ENCODE assay signal across 24 cellular contexts in the genomic region with DNA sequence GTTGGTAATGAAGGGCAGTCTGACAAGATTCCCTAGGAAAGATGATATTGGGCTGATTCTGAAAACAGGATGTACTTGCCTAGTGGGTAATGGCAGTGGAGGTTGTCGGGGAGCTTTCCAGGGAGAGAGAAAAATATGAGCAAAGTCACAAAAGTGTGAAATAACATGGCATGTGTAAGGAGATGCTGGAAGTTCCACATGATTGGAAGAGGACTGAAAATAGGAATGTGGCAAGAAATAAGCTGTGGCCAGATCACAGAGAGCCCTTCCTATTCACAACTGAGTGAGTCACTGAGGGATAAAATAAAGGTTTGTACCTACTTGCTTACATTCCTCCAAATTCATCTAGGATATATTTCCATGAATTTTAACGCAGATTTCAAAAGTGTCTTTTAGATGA. TPM values are rescaled to one million over a fixed set of nuclear protein-coding genes. Genes with fewer than 3 reads are reported as not detected.
DNase-seq lines count a peak whose midpoint lies in the region; ATAC-seq, FAIRE-seq and TF ChIP-seq lines count a peak whose summit lies in the region.
"Had no signal": no experiment of that assay in that cellular context is flagged by ENCODE, and none has a peak within 500 bp of the region (broad histone marks: within the 10 kb centered on the region; RNA-seq: fewer than 3 reads in every experiment).

No MANE protein-coding gene starts in this region.

- 0 out of 2 replicates have a peak overlapping the region, but pooled peaks have one; percentile 20 for H2AFZ ChIP-seq in OCI-LY7 (ENCODE audit: low read length)

- H3K9me2 ChIP-seq in OCI-LY7 (ENCODE audit: insufficient read depth, low read length), result no peaks in the 10 kb centered on the region

- no peaks in the 10 kb centered on the region for H3K79me2 ChIP-seq in OCI-LY7 (ENCODE audit: insufficient read depth, low read depth, low read length)

- TF ChIP-seq EP300 in stomach (IDR thresholded peaks at IDR 0.05), result no peak

- H3K27ac Mint-ChIP-seq in activated naive CD4-positive, alpha-beta T cell treated with anti-CD3 and anti-CD28 coated beads, Interleukin-2, amount 50 U/mL, for 72 hours, result no peak overlapping the region
- H3K27ac Mint-ChIP-seq: IgD-negative memory B cell had no signal

- no peak overlapping the region for H3K27ac ChIP-seq in OCI-LY7 (ENCODE audit: low read depth, low read length, poor library complexity, severe bottlenecking)
- H3K27ac ChIP-seq in stomach, result no peak overlapping the region
- H3K27ac ChIP-seq: BLaER1, RWPE1, SJCRH30 had no signal

- H3K4me1 ChIP-seq in OCI-LY7 (ENCODE audit: insufficient read depth, low read length, poor library complexity, severe bottlenecking), result peaks cover 14% of the 10 kb centered on the region
- no peaks in the 10 kb centered on the region for H3K4me1 ChIP-seq in stomach
- H3K4me1 ChIP-seq: SJCRH30 had no signal

- no peak for FAIRE-seq in urothelium cell line (lab: Jason Lieb, UNC)
- FAIRE-seq: A204.1 had no signal

- H4K20me1 ChIP-seq in OCI-LY7 (ENCODE audit: insufficient read depth, low read length), result no peaks in the 10 kb centered on the region
- H4K20me1 ChIP-seq: BLaER1 had no signal

- H3K27me3 ChIP-seq in stomach, result no peaks in the 10 kb centered on the region
- H3K27me3 ChIP-seq: BLaER1, SJCRH30 had no signal

- H3K9me3 ChIP-seq in OCI-LY7 (ENCODE audit: low read length), result peaks cover 9% of the 10 kb centered on the region; the same call in 1 of the 2 replicates
- H3K9me3 ChIP-seq in stomach, result no peaks in the 10 kb centered on the region
- H3K9me3 ChIP-seq: BLaER1, SJCRH30 had no signal

- no peak overlapping the region for H3K4me2 ChIP-seq in OCI-LY7 (ENCODE audit: low read length)
- H3K4me2 ChIP-seq: BLaER1 had no signal

- POLR2A ChIA-PET in OCI-LY7 (lab: Charles Lee), result no interaction called here

- CTCF ChIA-PET in OCI-LY7 (lab: Charles Lee; ENCODE audit: unreplicated experiment), result no interaction called here

- no peaks in the 10 kb centered on the region for H3K36me3 Mint-ChIP-seq in activated naive CD4-positive, alpha-beta T cell treated with anti-CD3 and anti-CD28 coated beads, Interleukin-2, amount 50 U/mL, for 72 hours
- H3K36me3 Mint-ChIP-seq: CD4-positive, alpha-beta memory T cell; IgD-negative memory B cell had no signal

- no peak for TF ChIP-seq POLR2A in stomach (IDR thresholded peaks at IDR 0.05)

- peak; percentile 19 for DNase-seq in ELR (ENCODE audit: low read depth)
- DNase-seq in OCI-LY7 (ENCODE audit: low spot score), result no peak
- DNase-seq in epithelial cell of esophagus (ENCODE audit: low read depth), result peak; percentile 39
- peak; percentile 41 for DNase-seq in kidney glomerular epithelial cell (lab: John Stamatoyannopoulos, UW)
- DNase-seq in urothelium cell line (ENCODE audit: low spot score), result no peak
- DNase-seq in Right ventricle myocardium superior, result no peak
- no peak for DNase-seq in activated naive CD4-positive, alpha-beta T cell treated with anti-CD3 and anti-CD28 coated beads, Interleukin-2, amount 50 U/mL, for 72 hours (ENCODE audit: low spot score in 2 of 2)
- no peak for DNase-seq in stomach
- DNase-seq: Calu3; CD4-positive, alpha-beta memory T cell; H7; Karpas-422; MM.1S; NCI-H1105; NCI-H1694 treated with DMSO at 0.1 percent for 48 hours; NCI-H2107; NCI-H226; NCI-H524 treated with DMSO at 0.1 percent for 48 hours; PC-3; SJCRH30 had no signal

- WGBS in stomach, 5 donors, result 68 to 89% (median 85%) methylated on average over 2 of the region's 2 CpGs

- H3K9me3 Mint-ChIP-seq in activated naive CD4-positive, alpha-beta T cell treated with anti-CD3 and anti-CD28 coated beads, Interleukin-2, amount 50 U/mL, for 72 hours, result peaks cover 0 to 7% of the 10 kb centered on the region in 2 donors
- H3K9me3 Mint-ChIP-seq: CD4-positive, alpha-beta memory T cell had no signal

- TF ChIP-seq CTCF in OCI-LY7 (conservative IDR thresholded peaks at IDR 0.05; ENCODE audit: low read length) (no peak), epithelial cell of esophagus (IDR thresholded peaks at IDR 0.05; ENCODE audit: insufficient read depth, low read depth, low read length, missing control alignments) (no peak), stomach (IDR thresholded peaks at IDR 0.05) (no peak)

- H3K36me3 ChIP-seq in OCI-LY7 (ENCODE audit: insufficient read depth, low read length) (no peaks in the 10 kb centered on the region), stomach (no peaks in the 10 kb centered on the region)
- H3K36me3 ChIP-seq: BLaER1, SJCRH30 had no signal

- H3K4me3 ChIP-seq in OCI-LY7 (ENCODE audit: low read depth, low read length, poor library complexity, severe bottlenecking), result no peak overlapping the region
- no peak overlapping the region for H3K4me3 ChIP-seq in epithelial cell of esophagus (ENCODE audit: low read length)
- H3K4me3 ChIP-seq in stomach, result no peak overlapping the region
- H3K4me3 ChIP-seq: BLaER1, SJCRH30 had no signal

- BruUV-seq in OCI-LY7 (replicated peaks; lab: Mats Ljungman, UMichigan), result no TSS peak

- intact Hi-C loops in OCI-LY7 (cut with micrococcal nuclease; ENCODE audit: unreplicated experiment) (no loop called here), Right ventricle myocardium superior (cut with DNase I) (no loop called here), stomach (cut with DNase I; ENCODE audit: low total_unique reads) (no loop called here)

- no peak for ATAC-seq in Right ventricle myocardium superior (ENCODE audit: poor library complexity)
- ATAC-seq in activated naive CD4-positive, alpha-beta T cell treated with anti-CD3 and anti-CD28 coated beads, Interleukin-2, amount 50 U/mL, for 72 hours, result no peak
- ATAC-seq: PC-3 had no signal

RNA-seq across cellular contexts. Expression of a gene that starts 36.1 kb away (rescaled TPM):
- total RNA-seq in OCI-LY7 (2014; rRNA removed; shearing (Covaris generic)), result 14.1 and 16.5 TPM in 2 replicates
- 12.4 and 13.3 TPM in 2 replicates for total RNA-seq in OCI-LY7 (2022)
- 6.6 TPM for total RNA-seq in Right ventricle myocardium superior
- 1 to 10 TPM; 2.4 to 5.0 TPM for total RNA-seq in activated naive CD4-positive, alpha-beta T cell treated with anti-CD3 and anti-CD28 coated beads, Interleukin-2, amount 50 U/mL, for 72 hours
- 10 to 100 TPM in 3 of 5 donors, 1 to 10 TPM in 2; 3.5 to 87.5 (median 17.2) TPM for total RNA-seq in stomach
- polyA plus RNA-seq in stomach, result 1 to 10 TPM in 2 of 3 donors, under 1 TPM in 1; 0.93 to 1.4 (median 1.1) TPM

Comparison
In these comparisons a context has a peak if more than half of its experiments do, and no peak if none do; other contexts are left out.
1. DNase-seq: peak in ELR (single experiment), epithelial cell of esophagus (single experiment) and kidney glomerular epithelial cell (single experiment); none in OCI-LY7 (single experiment), urothelium cell line (single experiment), Right ventricle myocardium superior (single experiment), activated naive CD4-positive, alpha-beta T cell treated with anti-CD3 and anti-CD28 coated beads, Interleukin-2, amount 50 U/mL, for 72 hours (0 of 2) and stomach (single experiment).